12 cellular contexts compared by ENCODE assay signal in the genomic region with DNA sequence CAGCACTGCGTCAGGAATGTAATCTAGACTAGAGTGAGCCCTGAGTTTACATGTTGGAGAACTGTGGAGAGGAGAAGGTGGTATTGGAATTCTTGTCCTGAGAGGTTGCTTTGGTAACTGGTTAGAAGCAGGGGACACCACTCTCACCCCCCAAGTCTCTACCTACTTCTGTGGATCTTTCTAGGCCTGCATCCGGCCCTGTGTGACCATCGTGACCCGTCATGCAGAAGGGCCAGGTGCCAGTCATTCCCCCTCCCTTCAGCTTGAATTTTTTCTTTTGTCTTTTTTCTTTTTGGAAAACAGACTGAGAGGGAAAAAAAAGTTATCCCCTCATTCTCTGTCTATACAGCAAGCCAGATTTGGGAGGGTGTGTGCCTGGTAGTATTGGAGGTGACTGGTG. TPM values are rescaled to one million over a fixed set of nuclear protein-coding genes. Genes with fewer than 3 reads are reported as not detected.
DNase-seq lines count a peak whose midpoint lies in the region; ATAC-seq, FAIRE-seq and TF ChIP-seq lines count a peak whose summit lies in the region.
"Had no signal": no experiment of that assay in that cellular context is flagged by ENCODE, and none has a peak within 500 bp of the region (broad histone marks: within the 10 kb centered on the region; RNA-seq: fewer than 3 reads in every experiment).

No MANE protein-coding gene starts in this region.

- H3K4me1 ChIP-seq in keratinocyte (ENCODE audit: control insufficient read depth, extremely low read depth, insufficient read depth, low read length) = peaks cover 82% of the 10 kb centered on the region

- no peaks in the 10 kb centered on the region for H4K20me1 ChIP-seq in keratinocyte (ENCODE audit: control insufficient read depth, extremely low read depth, insufficient read depth, low read length)

- H3K27me3 ChIP-seq in keratinocyte (ENCODE audit: control insufficient read depth, extremely low read depth, insufficient read depth, low read length) = no peaks in the 10 kb centered on the region

- peak overlapping the region; percentile 100 for H3K4me2 ChIP-seq in keratinocyte (ENCODE audit: control insufficient read depth, extremely low read depth, insufficient read depth, low read depth, low read length)

- peaks cover 64% of the 10 kb centered on the region for H3K4me1 Mint-ChIP-seq in brain

- no peak overlapping the region for H2AFZ ChIP-seq in keratinocyte (ENCODE audit: control insufficient read depth, low read length)

- H3K27me3 Mint-ChIP-seq in brain = peaks cover 95% of the 10 kb centered on the region

- TF ChIP-seq CTCF in HFF-Myc (IDR thresholded peaks at IDR 0.05; ENCODE audit: low read depth, low read length, missing control alignments) (no peak), brain (conservative IDR thresholded peaks at IDR 0.05) (no peak), keratinocyte (optimal IDR thresholded peaks at IDR 0.05 in 1 of 3, IDR thresholded peaks at IDR 0.05 in 1 of 3, conservative IDR thresholded peaks at IDR 0.05 in 1 of 3; ENCODE audit: extremely low read depth in 1 of 3, insufficient read depth in 2 of 3, low read length in 3 of 3) (no peak)

- H3K36me3 Mint-ChIP-seq in brain = peaks cover 32% of the 10 kb centered on the region

- H3K36me3 ChIP-seq in keratinocyte (ENCODE audit: control insufficient read depth in 2 of 2, extremely low read depth in 1 of 2, insufficient read depth in 2 of 2, low read length in 2 of 2) = peaks cover 0 to 25% of the 10 kb centered on the region in 2 experiments

- H3K27ac ChIP-seq in keratinocyte (ENCODE audit: control insufficient read depth, insufficient read depth, low read length) (peak overlapping the region; percentile 83), substantia nigra (ENCODE audit: low read depth, low read length, poor library complexity, severe bottlenecking) (peak overlapping the region; percentile 99)

- peaks cover 0 to 11% (median 4%) of the 10 kb centered on the region in 5 experiments for H3K9me3 Mint-ChIP-seq in brain
- H3K9me3 Mint-ChIP-seq: endodermal cell had no signal

- H3K9me1 ChIP-seq in keratinocyte (ENCODE audit: control insufficient read depth, extremely low read depth, insufficient read depth, low read length) = no peaks in the 10 kb centered on the region

- H3K4me3 ChIP-seq in HFF-Myc (replicated peaks; ENCODE audit: low read depth, low read length) = peak overlapping the region; percentile 53
- H3K4me3 ChIP-seq in keratinocyte (ENCODE audit: control insufficient read depth in 2 of 3, extremely low read depth in 1 of 3, insufficient read depth in 2 of 3, low read depth in 1 of 3, low read length in 3 of 3) = peak overlapping the region; percentile 30 to 70 (median 63)

- no peaks in the 10 kb centered on the region for H3K9me3 ChIP-seq in keratinocyte (ENCODE audit: control insufficient read depth, low read depth, low read length)

- dilution Hi-C loops in keratinocyte (cut with MboI; ENCODE audit: extremely low pct_ligation_motif_present, low sequenced_read_pairs) = no loop called here

- peak overlapping the region in 3 of 5 experiments; percentile 96 to 98 (median 98) for H3K27ac Mint-ChIP-seq in brain
- H3K27ac Mint-ChIP-seq: endodermal cell had no signal

- H3K79me2 ChIP-seq in keratinocyte (ENCODE audit: control insufficient read depth, insufficient read depth, low read length) = peaks cover 77% of the 10 kb centered on the region

- FAIRE-seq in keratinocyte (lab: Jason Lieb, UNC) = no peak

- peak overlapping the region; percentile 78 for H3K9ac ChIP-seq in keratinocyte (ENCODE audit: control insufficient read depth, extremely low read depth, insufficient read depth, low read length)

- no peak for ATAC-seq in HG03159 (IDR thresholded peaks at IDR 0.05; ENCODE audit: unreplicated experiment)

- peak overlapping the region in 4 of 5 experiments; percentile 81 to 95 (median 91) for H3K4me3 Mint-ChIP-seq in brain
- H3K4me3 Mint-ChIP-seq: endodermal cell had no signal

- DNase-seq in HFF-Myc (ENCODE audit: extremely low read depth, low read depth) (no peak), keratinocyte (ENCODE audit: low read depth, low spot score) (no peak), substantia nigra (lab: John Stamatoyannopoulos, UW) (peak in 13 of 49 donors; percentile 19 to 67 (median 40)), NCI-H2029 (lab: John Stamatoyannopoulos, UW) (no peak), NCI-H526 (lab: John Stamatoyannopoulos, UW) (no peak), GOT3 (lab: John Stamatoyannopoulos, UW) (no peak)
- DNase-seq: activated CD4-positive, alpha-beta T cell treated with anti-CD3 and anti-CD28 coated beads, Interleukin-2, amount 50 U/mL, for 4 hours; activated naive CD4-positive, alpha-beta T cell treated with anti-CD3 and anti-CD28 coated beads, Interleukin-2, amount 50 U/mL, for 16 hours; endodermal cell; MM.1S had no signal

RNA-seq across cellular contexts. Expression of a gene that starts 31.8 kb away (rescaled TPM):
- 239 TPM for polyA plus RNA-seq in brain (ENCODE audit: insufficient read depth, low read depth, low replicate concordance)
- polyA plus RNA-seq in keratinocyte = 3.1 to 21.4 TPM (median 5.2 TPM) in 3 replicates
- polyA plus RNA-seq in keratinocyte (2011; ENCODE audit: low read depth) = 13.1 TPM
- polyA plus RNA-seq in keratinocyte (2011; cell fraction: cytosol; rRNA removed) = 8.8 and 19.1 TPM in 2 replicates
- 16.8 and 22.7 TPM in 2 replicates for polyA plus RNA-seq in keratinocyte (2011; cell fraction: nucleus; rRNA removed)
- 11.9 and 50.9 TPM in 2 replicates for polyA plus RNA-seq in keratinocyte (2012; ENCODE audit: low replicate concordance)
- polyA minus RNA-seq in keratinocyte = 8.7 to 101 TPM (median 9.2 TPM) in 3 replicates
- 22.1 TPM for polyA minus RNA-seq in keratinocyte (2011; cell fraction: cytosol; rRNA and poly(A)+ RNA removed)
- polyA minus RNA-seq in keratinocyte (2011; cell fraction: nucleus; rRNA and poly(A)+ RNA removed) = 9.8 and 16.2 TPM in 2 replicates

RNA-seq across cellular contexts. Expression of a gene that starts 57.7 kb away (rescaled TPM):
- polyA plus RNA-seq in brain (ENCODE audit: insufficient read depth, low read depth, low replicate concordance) (0.56 TPM), keratinocyte (0.09 TPM in 1 of 3 replicates, not detected in the others)
- not detected for polyA plus RNA-seq in keratinocyte (2011; ENCODE audit: low read depth)
- not detected in 2 replicates for polyA plus RNA-seq in keratinocyte (2011; cell fraction: cytosol; rRNA removed)
- polyA plus RNA-seq in keratinocyte (2011; cell fraction: nucleus; rRNA removed) = 0.06 and 0.08 TPM in 2 replicates
- 0.06 TPM in 1 of 2 replicates, not detected in the other for polyA plus RNA-seq in keratinocyte (2012; ENCODE audit: low replicate concordance)
- polyA minus RNA-seq in keratinocyte = not detected in 3 replicates
- polyA minus RNA-seq in keratinocyte (2011; cell fraction: cytosol; rRNA and poly(A)+ RNA removed) = not detected
- not detected in 2 replicates for polyA minus RNA-seq in keratinocyte (2011; cell fraction: nucleus; rRNA and poly(A)+ RNA removed)
